30 cellular contexts compared by ENCODE assay signal in the genomic region with DNA sequence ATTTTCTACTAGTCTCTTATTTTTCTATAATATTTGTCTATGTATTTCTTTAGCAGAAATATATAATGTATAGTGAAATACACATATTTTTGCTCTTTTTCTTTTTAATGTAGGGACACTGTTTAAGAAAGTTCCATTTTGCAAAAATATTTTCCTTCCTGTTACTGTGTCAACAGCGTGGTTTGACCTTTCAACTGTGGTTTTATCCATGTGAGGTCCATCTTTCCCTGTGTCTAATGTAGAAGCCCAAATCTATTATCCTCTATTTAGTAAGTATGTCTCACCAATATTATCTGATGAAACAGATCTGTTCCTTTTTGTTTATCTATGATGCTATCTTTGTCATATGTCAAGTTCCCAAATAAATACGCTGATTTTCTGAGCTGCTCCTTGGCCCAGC. TPM values are rescaled to one million over a fixed set of nuclear protein-coding genes. Genes with fewer than 3 reads are reported as not detected.
DNase-seq lines count a peak whose midpoint lies in the region; ATAC-seq and TF ChIP-seq lines count a peak whose summit lies in the region.
"Had no signal": no experiment of that assay in that cellular context is flagged by ENCODE, and none has a peak within 500 bp of the region (broad histone marks: within the 10 kb centered on the region; RNA-seq: fewer than 3 reads in every experiment).

No MANE protein-coding gene starts in this region.

- H3K4me3 ChIP-seq in brain microvascular endothelial cell (ENCODE audit: low read depth, low read length) = no peak overlapping the region
- H3K4me3 ChIP-seq: ascending aorta, GM23338, prostate gland, smooth muscle cell, suprapubic skin, uterus had no signal

- peaks cover 6% of the 10 kb centered on the region for H3K27me3 ChIP-seq in brain microvascular endothelial cell (replicated peaks)
- H3K27me3 ChIP-seq: ascending aorta, suprapubic skin, uterus had no signal

- DNase-seq in activated naive CD4-positive, alpha-beta T cell treated with anti-CD3 and anti-CD28 coated beads for 36 hours = no peak
- DNase-seq in activated naive CD4-positive, alpha-beta T cell treated with Interleukin-2 at 50 U/mL for 16 hours = no peak
- DNase-seq in M059J (ENCODE audit: low read depth) (peak; percentile 1), brain microvascular endothelial cell (peak; percentile 35), NCI-H2029 (lab: John Stamatoyannopoulos, UW) (no peak), caudate nucleus (lab: John Stamatoyannopoulos, UW) (no peak)
- no peak for DNase-seq in stimulated activated effector memory CD8-positive, alpha-beta T cell treated with anti-CD3 and anti-CD28 coated beads, Interleukin-12 subunit alpha, Interleukin-12 subunit beta, amount 100 ng/mL, for 72 hours (ENCODE audit: low spot score in 2 of 2)
- DNase-seq: ACHN; activated gamma-delta T cell; DMS79 treated with DMSO at 0.1 percent for 48 hours; endodermal cell; NCI-H146; NCI-H2171 treated with DMSO at 0.1 percent for 48 hours; NCI-H774; Right ventricle myocardium superior; stimulated activated CD8-positive, alpha-beta memory T cell treated with anti-CD3 and anti-CD28 coated beads, Interleukin-4, amount 100 ng/mL, for 48 hours; T-helper 1 cell; uterus; WERI-Rb-1 had no signal

- H3K36me3 ChIP-seq in brain microvascular endothelial cell (replicated peaks) = no peaks in the 10 kb centered on the region
- H3K36me3 ChIP-seq: ascending aorta, prostate gland, suprapubic skin, uterus, WERI-Rb-1 had no signal

- no peaks in the 10 kb centered on the region for H3K9me3 Mint-ChIP-seq in activated naive CD4-positive, alpha-beta T cell treated with anti-CD3 and anti-CD28 coated beads for 36 hours
- H3K9me3 Mint-ChIP-seq in stimulated activated effector memory CD8-positive, alpha-beta T cell treated with anti-CD3 and anti-CD28 coated beads, Interleukin-12 subunit alpha, Interleukin-12 subunit beta, amount 100 ng/mL, for 72 hours = no peaks in the 10 kb centered on the region
- H3K9me3 Mint-ChIP-seq: CD14-positive monocyte, endodermal cell, GM23338, mesothelial cell of epicardium, neural crest cell had no signal

- H3K27ac ChIP-seq in brain microvascular endothelial cell (no peak overlapping the region), caudate nucleus (ENCODE audit: low read depth, low read length) (no peak overlapping the region)
- H3K27ac ChIP-seq: ascending aorta, prostate gland, suprapubic skin, uterus, WERI-Rb-1 had no signal

- peak overlapping the region; percentile 8 for H3K4me3 Mint-ChIP-seq in activated naive CD4-positive, alpha-beta T cell treated with anti-CD3 and anti-CD28 coated beads for 36 hours
- no peak overlapping the region for H3K4me3 Mint-ChIP-seq in stimulated activated effector memory CD8-positive, alpha-beta T cell treated with anti-CD3 and anti-CD28 coated beads, Interleukin-12 subunit alpha, Interleukin-12 subunit beta, amount 100 ng/mL, for 72 hours
- H3K4me3 Mint-ChIP-seq: CD14-positive monocyte, endodermal cell, GM23338, mesothelial cell of epicardium, neural crest cell had no signal

- intact Hi-C loops in activated naive CD4-positive, alpha-beta T cell treated with anti-CD3 and anti-CD28 coated beads for 36 hours (cut with micrococcal nuclease) = loop anchor here (5.0 kb wide), 1 partner anchor 1207 kb away; a partner anchor contains a TSS

- CTCF ChIA-PET in activated naive CD4-positive, alpha-beta T cell treated with anti-CD3 and anti-CD28 coated beads for 36 hours (lab: Charles Lee) = interaction anchor here (1.0 to 5.7 kb wide), 8 partner anchors 9 to 122 kb away, joined by 3 to 47 read pairs (median 4); no protein-coding TSS in a partner anchor

- peak overlapping the region; percentile 87 for H3K27ac Mint-ChIP-seq in activated naive CD4-positive, alpha-beta T cell treated with anti-CD3 and anti-CD28 coated beads for 36 hours
- H3K27ac Mint-ChIP-seq in stimulated activated effector memory CD8-positive, alpha-beta T cell treated with anti-CD3 and anti-CD28 coated beads, Interleukin-12 subunit alpha, Interleukin-12 subunit beta, amount 100 ng/mL, for 72 hours = peak overlapping the region; percentile 16
- H3K27ac Mint-ChIP-seq: endodermal cell, GM23338, mesothelial cell of epicardium had no signal

- ATAC-seq in stimulated activated effector memory CD8-positive, alpha-beta T cell treated with anti-CD3 and anti-CD28 coated beads, Interleukin-12 subunit alpha, Interleukin-12 subunit beta, amount 100 ng/mL, for 72 hours = no peak
- ATAC-seq in HG03108 (IDR thresholded peaks at IDR 0.05; ENCODE audit: unreplicated experiment) = no peak
- ATAC-seq: GM23338, left lobe of liver had no signal

- in situ Hi-C loops in brain microvascular endothelial cell (cut with HindIII; ENCODE audit: low pct_ligation_motif_present, low sequenced_read_pairs) = no loop called here

- no peaks in the 10 kb centered on the region for H3K27me3 Mint-ChIP-seq in activated naive CD4-positive, alpha-beta T cell treated with anti-CD3 and anti-CD28 coated beads for 36 hours (ENCODE audit: low read depth)

- peaks cover 4% of the 10 kb centered on the region for H3K36me3 Mint-ChIP-seq in activated naive CD4-positive, alpha-beta T cell treated with anti-CD3 and anti-CD28 coated beads for 36 hours (ENCODE audit: low read depth)
- no peaks in the 10 kb centered on the region for H3K36me3 Mint-ChIP-seq in stimulated activated effector memory CD8-positive, alpha-beta T cell treated with anti-CD3 and anti-CD28 coated beads, Interleukin-12 subunit alpha, Interleukin-12 subunit beta, amount 100 ng/mL, for 72 hours
- H3K36me3 Mint-ChIP-seq: CD14-positive monocyte, mesothelial cell of epicardium had no signal

- TF ChIP-seq CTCF in brain microvascular endothelial cell (IDR thresholded peaks at IDR 0.05; ENCODE audit: low read depth, low read length, missing control alignments) = no peak

- H3K4me1 Mint-ChIP-seq in activated naive CD4-positive, alpha-beta T cell treated with anti-CD3 and anti-CD28 coated beads for 36 hours (ENCODE audit: low read depth) = peaks cover 18% of the 10 kb centered on the region
- H3K4me1 Mint-ChIP-seq in stimulated activated effector memory CD8-positive, alpha-beta T cell treated with anti-CD3 and anti-CD28 coated beads, Interleukin-12 subunit alpha, Interleukin-12 subunit beta, amount 100 ng/mL, for 72 hours = peaks cover 20% of the 10 kb centered on the region
- H3K4me1 Mint-ChIP-seq: endodermal cell, neural crest cell had no signal

RNA-seq across cellular contexts. Expression of gene ARHGAP15, which starts 3.6 kb away (rescaled TPM):
- 10 to 100 TPM; 85.7 to 90.1 TPM for total RNA-seq in activated naive CD4-positive, alpha-beta T cell treated with anti-CD3 and anti-CD28 coated beads for 36 hours
- total RNA-seq in M059J (2014; rRNA removed; shearing (Covaris generic)) = not detected in 2 replicates
- total RNA-seq: GM23338, HT1080, smooth muscle cell had no signal

Comparison
In these comparisons a context has a peak if more than half of its experiments do, and no peak if none do; other contexts are left out.
1. DNase-seq: peak in M059J (single experiment) and brain microvascular endothelial cell (single experiment); none in activated naive CD4-positive, alpha-beta T cell treated with anti-CD3 and anti-CD28 coated beads for 36 hours (single experiment), activated naive CD4-positive, alpha-beta T cell treated with Interleukin-2 at 50 U/mL for 16 hours (single experiment), stimulated activated effector memory CD8-positive, alpha-beta T cell treated with anti-CD3 and anti-CD28 coated beads, Interleukin-12 subunit alpha, Interleukin-12 subunit beta, amount 100 ng/mL, for 72 hours (0 of 2), NCI-H2029 (single experiment) and caudate nucleus (0 of 61).
2. RNA of gene ARHGAP15, which starts 3.6 kb away (total RNA-seq): 85.7 to 90.1 TPM in activated naive CD4-positive, alpha-beta T cell treated with anti-CD3 and anti-CD28 coated beads for 36 hours; not detected in M059J; every median in the first group is over 10 times any median in the second.